ENCODE assay signal across 36 cellular contexts in the genomic region with DNA sequence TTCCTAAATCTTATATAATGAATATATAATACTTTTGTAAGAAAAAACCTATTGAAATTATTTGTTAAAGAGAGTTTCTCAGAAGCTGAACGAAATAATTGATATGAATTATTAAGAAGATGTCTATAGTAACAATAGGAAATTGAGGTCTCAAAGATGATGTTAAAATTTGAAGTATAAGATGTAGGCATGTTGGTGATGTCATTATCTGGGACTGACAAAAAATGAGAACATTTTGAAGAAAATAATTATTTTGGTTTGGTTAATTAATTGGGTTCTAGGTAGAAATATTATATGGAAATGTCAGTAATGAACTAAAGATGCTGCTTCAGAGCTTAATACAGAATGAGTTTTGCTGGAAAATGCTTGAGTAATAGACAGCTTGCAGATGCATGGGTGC.
"Had no signal": no experiment of that assay in that cellular context is flagged by ENCODE, and none has a peak within 500 bp of the region (broad histone marks: within the 10 kb centered on the region; RNA-seq: fewer than 3 reads in every experiment).

No MANE protein-coding gene starts in this region.

- H3K27me3 ChIP-seq: adrenal gland, body of pancreas, brain microvascular endothelial cell, cardiac muscle cell had no signal

- H3K4me3 ChIP-seq: adrenal gland, body of pancreas, cardiac muscle cell had no signal

- H3K9me3 ChIP-seq: body of pancreas had no signal

- H3K36me3 ChIP-seq: adrenal gland, brain microvascular endothelial cell, cardiac muscle cell had no signal

- H3K27ac ChIP-seq: adrenal gland, body of pancreas, brain microvascular endothelial cell, cardiac muscle cell, VCaP had no signal

- H3K4me1 ChIP-seq: adrenal gland, body of pancreas had no signal

- DNase-seq: activated B cell treated with CpG ODN at 0.5 μM for 24 hours; activated CD4-positive, alpha-beta memory T cell treated with anti-CD3 and anti-CD28 coated beads for 36 hours; activated CD4-positive, alpha-beta T cell treated with anti-CD3 and anti-CD28 coated beads for 36 hours; activated CD4-positive, alpha-beta T cell treated with anti-CD3 and anti-CD28 coated beads for 48 hours; activated CD4-positive, alpha-beta T cell treated with anti-CD3 and anti-CD28 coated beads, Interleukin-2, amount 10 ng/mL, durations not matched to agents 7 days and 5 days; activated CD4-positive, alpha-beta T cell treated with anti-CD3 and anti-CD28 coated beads, Interleukin-2, amount 50 U/mL, for 4 hours; activated CD4-positive, CD25-positive, alpha-beta regulatory T cell treated with anti-CD3 and anti-CD28 coated beads, Interleukin-2, amount 50 U/mL, for 72 hours; activated CD8-positive, alpha-beta memory T cell treated with anti-CD3 and anti-CD28 coated beads, Interleukin-2, amount 50 U/mL, for 4 hours; activated CD8-positive, alpha-beta T cell treated with anti-CD3 and anti-CD28 coated beads for 36 hours; activated effector memory CD4-positive, alpha-beta T cell treated with anti-CD3 and anti-CD28 coated beads, Interleukin-2, amount 50 U/mL, for 16 hours; activated gamma-delta T cell treated with Interleukin-2 at 50 U/mL for 16 hours; activated naive CD4-positive, alpha-beta T cell; activated naive CD4-positive, alpha-beta T cell treated with anti-CD3 and anti-CD28 coated beads for 36 hours; activated naive CD4-positive, alpha-beta T cell treated with anti-CD3 and anti-CD28 coated beads, Interleukin-2, amount 50 U/mL, for 16 hours; activated naive CD8-positive, alpha-beta T cell treated with anti-CD3 and anti-CD28 coated beads for 36 hours; activated T-cell treated with anti-CD3 and anti-CD28 coated beads for 4 hours; activated T-cell treated with anti-CD3 and anti-CD28 coated beads, Interleukin-2, amount 50 U/mL, for 1 hour; activated T-cell treated with anti-CD3 and anti-CD28 coated beads, Interleukin-2, amount 50 U/mL, for 4 hours; activated T-cell treated with anti-CD3 and anti-CD28 coated beads, Interleukin-2, amount 50 U/mL, for 72 hours; adrenal gland; amniotic stem cell; aorta; body of pancreas; brain microvascular endothelial cell; caudate nucleus; cerebellar nuclear complex; T-helper 1 cell; T-helper 2 cell; T-helper 9 cell had no signal

- FAIRE-seq: astrocyte, bronchial epithelial cell, TTC549 had no signal

- ATAC-seq: activated CD4-positive, alpha-beta T cell treated with anti-CD3 and anti-CD28 coated beads for 36 hours; activated CD8-positive, alpha-beta T cell treated with anti-CD3 and anti-CD28 coated beads for 36 hours; activated naive CD4-positive, alpha-beta T cell treated with anti-CD3 and anti-CD28 coated beads, Interleukin-2, amount 50 U/mL, for 72 hours; activated T-cell treated with anti-CD3 and anti-CD28 coated beads, Interleukin-2, amount 50 U/mL, for 4 hours; activated T-cell treated with anti-CD3 and anti-CD28 coated beads, Interleukin-2, amount 50 U/mL, for 72 hours; activated T-helper 17 cell treated with anti-CD3 and anti-CD28 coated beads, Interleukin-2, amount 50 U/mL, for 72 hours; body of pancreas had no signal
